In genomic region chr10:11175823-11176243, GRCh38 we compare ENCODE assay signal across 8 cellular contexts.
DNase-seq lines count a peak whose midpoint lies in the region; ATAC-seq and TF ChIP-seq lines count a peak whose summit lies in the region.

No MANE protein-coding gene starts in this region.

- no peak for TF ChIP-seq CTCF in esophagus muscularis mucosa (IDR thresholded peaks at IDR 0.05)
- TF ChIP-seq CTCF in endodermal cell (conservative IDR thresholded peaks at IDR 0.05), result no peak

- H3K27ac Mint-ChIP-seq in endodermal cell, result no peak overlapping the region

- WGBS in esophagus muscularis mucosa, result 65% methylated on average over 11 of the region's 11 CpGs
- 98 to 100% methylated on average over 9 to 11 of the region's 11 CpGs for WGBS in endodermal cell (ENCODE audit: insufficient coverage in 1 of 2, insufficient read length in 1 of 2), 2 experiments

- H3K4me1 ChIP-seq in esophagus muscularis mucosa (peaks cover 41 to 93% (median 76%) of the 10 kb centered on the region in 4 donors), endodermal cell (ENCODE audit: control insufficient read depth, insufficient read depth, low read length) (peaks cover 19% of the 10 kb centered on the region)

- H3K9me3 ChIP-seq in esophagus muscularis mucosa (no peaks in the 10 kb centered on the region), endodermal cell (ENCODE audit: control insufficient read depth, low read length) (no peaks in the 10 kb centered on the region)

- no peaks in the 10 kb centered on the region for H3K27me3 Mint-ChIP-seq in endodermal cell (ENCODE audit: insufficient read depth)

- H3K27me3 ChIP-seq in esophagus muscularis mucosa (no peaks in the 10 kb centered on the region), endodermal cell (ENCODE audit: control insufficient read depth, insufficient read depth, low read length, poor library complexity, severe bottlenecking) (no peaks in the 10 kb centered on the region)

- no peak overlapping the region for H3K4me3 Mint-ChIP-seq in endodermal cell

- peak; percentile 88 for DNase-seq in CD1c-positive myeloid dendritic cell (ENCODE audit: extremely low spot score)
- no peak for DNase-seq in esophagus muscularis mucosa (ENCODE audit: extremely low spot score)
- no peak for DNase-seq in endodermal cell
- DNase-seq in dedifferentiated amniotic fluid mesenchymal stem cell (ENCODE audit: extremely low spot score), result no peak
- DNase-seq in glomerular visceral epithelial cell (ENCODE audit: extremely low spot score), result no peak

- H3K4me1 Mint-ChIP-seq in endodermal cell, result peaks cover 29% of the 10 kb centered on the region

- TF ChIP-seq POLR2A in esophagus muscularis mucosa (IDR thresholded peaks at IDR 0.05; ENCODE audit: low read depth), result no peak

- ATAC-seq in GM19397 (IDR thresholded peaks at IDR 0.05; ENCODE audit: unreplicated experiment) (peak; percentile 34), HG03432 (IDR thresholded peaks at IDR 0.05; ENCODE audit: unreplicated experiment) (peak; percentile 38), HG03460 (IDR thresholded peaks at IDR 0.05; ENCODE audit: unreplicated experiment) (no peak)

- intact Hi-C loops in esophagus muscularis mucosa (cut with DNase I), result no loop called here

- H3K36me3 Mint-ChIP-seq in endodermal cell (ENCODE audit: low read depth), result peaks cover 20% of the 10 kb centered on the region

- no peaks in the 10 kb centered on the region for H3K9me3 Mint-ChIP-seq in endodermal cell

- H3K36me3 ChIP-seq in esophagus muscularis mucosa (peaks cover 0 to 48% (median 4%) of the 10 kb centered on the region in 4 donors), endodermal cell (ENCODE audit: control insufficient read depth, insufficient read depth, low read length) (peaks cover 39% of the 10 kb centered on the region)

- H3K27ac ChIP-seq in esophagus muscularis mucosa (replicated peaks in 1 of 4) (peak overlapping the region; percentile 26 to 66 (median 40)), endodermal cell (ENCODE audit: low read depth, low read length) (no peak overlapping the region)

- H3K9ac ChIP-seq in endodermal cell (ENCODE audit: extremely low read depth, low read length, poor library complexity, severe bottlenecking), result no peak overlapping the region

- no peak for TF ChIP-seq EP300 in esophagus muscularis mucosa (IDR thresholded peaks at IDR 0.05)

- H3K4me3 ChIP-seq in esophagus muscularis mucosa (no peak overlapping the region), endodermal cell (ENCODE audit: low read length) (no peak overlapping the region)
